ENCODE assay signal across 21 cellular contexts in the genomic region with DNA sequence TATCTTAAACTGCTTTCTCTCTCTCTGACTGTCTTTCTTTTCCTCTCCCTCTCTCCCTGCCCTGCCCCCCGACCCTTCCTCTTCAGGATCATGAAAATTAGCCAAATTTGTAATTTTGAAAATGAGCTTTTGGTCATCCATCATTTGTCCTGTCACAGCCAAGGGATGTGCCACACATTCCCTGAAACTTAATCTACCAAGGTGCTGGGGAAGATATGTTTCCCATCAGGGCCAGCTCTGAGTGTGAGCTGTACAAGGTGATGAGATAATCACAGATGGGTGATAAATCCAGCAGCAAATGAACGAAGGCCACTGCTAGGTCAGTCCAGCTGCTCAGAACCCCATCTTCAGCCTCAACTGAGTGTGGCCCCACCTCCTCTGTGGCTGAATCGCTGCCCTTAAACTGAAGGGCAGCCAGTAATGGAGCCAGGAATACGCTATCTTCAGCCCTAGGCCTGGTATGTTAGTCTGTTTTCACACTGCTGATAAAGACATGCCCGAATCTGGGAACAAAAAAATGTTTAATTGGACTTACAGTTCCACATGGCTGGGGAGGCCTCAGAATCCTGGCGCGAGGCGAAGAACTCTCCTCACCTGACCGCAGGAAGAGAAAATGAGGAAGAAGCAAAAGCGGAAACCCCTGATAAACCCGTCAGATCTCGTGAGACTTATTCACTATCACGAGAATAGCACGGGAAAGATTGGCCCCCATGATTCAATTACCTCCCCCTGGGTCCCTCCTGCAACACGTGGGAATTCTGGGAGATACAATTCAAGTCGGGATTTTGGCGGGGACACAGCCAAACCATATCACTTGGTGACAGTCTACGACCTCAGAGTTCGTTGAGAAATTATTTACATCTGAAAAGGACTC.
DNase-seq lines count a peak whose midpoint lies in the region; TF ChIP-seq lines count a peak whose summit lies in the region.
"Had no signal": no experiment of that assay in that cellular context is flagged by ENCODE, and none has a peak within 500 bp of the region (broad histone marks: within the 10 kb centered on the region; RNA-seq: fewer than 3 reads in every experiment).

No MANE protein-coding gene starts in this region.

- H3K27me3 ChIP-seq in BE2C (no peaks in the 10 kb centered on the region), esophagus squamous epithelium (no peaks in the 10 kb centered on the region)
- H3K27me3 ChIP-seq in CD8-positive, alpha-beta memory T cell (ENCODE audit: insufficient read depth, low read length, poor library complexity, severe bottlenecking) = no peaks in the 10 kb centered on the region

- POLR2A ChIA-PET in CD8-positive, alpha-beta memory T cell (lab: Charles Lee) = no interaction called here

- H3K9me3 ChIP-seq in BE2C (no peaks in the 10 kb centered on the region), esophagus squamous epithelium (no peaks in the 10 kb centered on the region)
- no peaks in the 10 kb centered on the region for H3K9me3 ChIP-seq in CD8-positive, alpha-beta memory T cell (ENCODE audit: low read length)

- no peak for DNase-seq in BE2C
- DNase-seq in CD8-positive, alpha-beta memory T cell = no peak
- peak; percentile 20 for DNase-seq in SK-N-DZ (ENCODE audit: low spot score)
- DNase-seq in left kidney (ENCODE audit: low read depth, low spot score) = peak; percentile 15
- no peak for DNase-seq in esophagus squamous epithelium (lab: John Stamatoyannopoulos, UW)
- no peak for DNase-seq in cerebellar nuclear complex (lab: John Stamatoyannopoulos, UW)
- no peak for DNase-seq in retina
- DNase-seq: Calu3; CD8-positive, alpha-beta T cell; DMS79 treated with DMSO at 0.1 percent for 48 hours; GF-D8; NCI-H1092; NCI-H1417 treated with DMSO at 0.1 percent for 48 hours; NCI-H187; NCI-H2081 treated with DMSO at 0.1 percent for 48 hours; NCI-H748 treated with DMSO at 0.1 percent for 48 hours; PC-3 had no signal

- H3K4me3 Mint-ChIP-seq in CD8-positive, alpha-beta memory T cell = no peak overlapping the region
- H3K4me3 Mint-ChIP-seq: CD8-positive, alpha-beta T cell; IgD-negative memory B cell had no signal

- no peaks in the 10 kb centered on the region for H3K4me1 Mint-ChIP-seq in CD8-positive, alpha-beta memory T cell

- peak overlapping the region; percentile 48 for H3K27ac ChIP-seq in CD8-positive, alpha-beta memory T cell (ENCODE audit: low read depth, low read length)
- H3K27ac ChIP-seq in esophagus squamous epithelium = no peak overlapping the region
- H3K27ac ChIP-seq: C4-2B, HL-60, SK-N-MC had no signal

- TF ChIP-seq CTCF in BE2C (IDR thresholded peaks at IDR 0.05; ENCODE audit: low read depth, low read length) (no peak), esophagus squamous epithelium (IDR thresholded peaks at IDR 0.05) (no peak)

- CTCF ChIA-PET in CD8-positive, alpha-beta memory T cell (lab: Charles Lee) = no interaction called here

- H3K4me1 ChIP-seq in BE2C (peaks cover 3% of the 10 kb centered on the region; the same call in 1 of the 2 replicates), esophagus squamous epithelium (no peaks in the 10 kb centered on the region)
- no peaks in the 10 kb centered on the region for H3K4me1 ChIP-seq in CD8-positive, alpha-beta memory T cell (ENCODE audit: insufficient read depth, low read length)

- TF ChIP-seq POLR2A in esophagus squamous epithelium (IDR thresholded peaks at IDR 0.05) = no peak

- peaks cover 0 to 10% (median 4%) of the 10 kb centered on the region in 5 donors for H3K9me3 Mint-ChIP-seq in CD8-positive, alpha-beta memory T cell

- H3K4me3 ChIP-seq in BE2C (ENCODE audit: low read depth, low read length) = peak overlapping the region; percentile 28
- no peak overlapping the region for H3K4me3 ChIP-seq in CD8-positive, alpha-beta memory T cell (ENCODE audit: low read length)
- H3K4me3 ChIP-seq in esophagus squamous epithelium = no peak overlapping the region
- H3K4me3 ChIP-seq: SK-N-MC had no signal

- H3K36me3 Mint-ChIP-seq in CD8-positive, alpha-beta memory T cell = no peaks in the 10 kb centered on the region
- H3K36me3 Mint-ChIP-seq: CD8-positive, alpha-beta T cell; IgD-negative memory B cell had no signal

- intact Hi-C loops in esophagus squamous epithelium (cut with DNase I) = no loop called here

- peaks cover 3 to 5% of the 10 kb centered on the region in 2 donors for H3K27me3 Mint-ChIP-seq in CD8-positive, alpha-beta memory T cell
- H3K27me3 Mint-ChIP-seq: IgD-negative memory B cell had no signal

- H3K36me3 ChIP-seq in BE2C = no peaks in the 10 kb centered on the region
- H3K36me3 ChIP-seq in CD8-positive, alpha-beta memory T cell (ENCODE audit: insufficient read depth, low read length) = no peaks in the 10 kb centered on the region
- H3K36me3 ChIP-seq in esophagus squamous epithelium = no peaks in the 10 kb centered on the region

- H3K27ac Mint-ChIP-seq in CD8-positive, alpha-beta memory T cell = no peak overlapping the region
- H3K27ac Mint-ChIP-seq: CD8-positive, alpha-beta T cell; IgD-negative memory B cell had no signal

- 66 to 72% methylated on average over 17 to 18 of the region's 19 CpGs for WGBS in esophagus squamous epithelium, 2 donors

Comparison
In these comparisons a context has a peak if more than half of its experiments do, and no peak if none do; other contexts are left out.
1. DNase-seq: peak in SK-N-DZ (single experiment) and left kidney (single experiment); none in BE2C (single experiment), CD8-positive, alpha-beta memory T cell (0 of 5), esophagus squamous epithelium (single experiment), cerebellar nuclear complex (0 of 2) and retina (single experiment).